20 cellular contexts compared by ENCODE assay signal in the genomic region with DNA sequence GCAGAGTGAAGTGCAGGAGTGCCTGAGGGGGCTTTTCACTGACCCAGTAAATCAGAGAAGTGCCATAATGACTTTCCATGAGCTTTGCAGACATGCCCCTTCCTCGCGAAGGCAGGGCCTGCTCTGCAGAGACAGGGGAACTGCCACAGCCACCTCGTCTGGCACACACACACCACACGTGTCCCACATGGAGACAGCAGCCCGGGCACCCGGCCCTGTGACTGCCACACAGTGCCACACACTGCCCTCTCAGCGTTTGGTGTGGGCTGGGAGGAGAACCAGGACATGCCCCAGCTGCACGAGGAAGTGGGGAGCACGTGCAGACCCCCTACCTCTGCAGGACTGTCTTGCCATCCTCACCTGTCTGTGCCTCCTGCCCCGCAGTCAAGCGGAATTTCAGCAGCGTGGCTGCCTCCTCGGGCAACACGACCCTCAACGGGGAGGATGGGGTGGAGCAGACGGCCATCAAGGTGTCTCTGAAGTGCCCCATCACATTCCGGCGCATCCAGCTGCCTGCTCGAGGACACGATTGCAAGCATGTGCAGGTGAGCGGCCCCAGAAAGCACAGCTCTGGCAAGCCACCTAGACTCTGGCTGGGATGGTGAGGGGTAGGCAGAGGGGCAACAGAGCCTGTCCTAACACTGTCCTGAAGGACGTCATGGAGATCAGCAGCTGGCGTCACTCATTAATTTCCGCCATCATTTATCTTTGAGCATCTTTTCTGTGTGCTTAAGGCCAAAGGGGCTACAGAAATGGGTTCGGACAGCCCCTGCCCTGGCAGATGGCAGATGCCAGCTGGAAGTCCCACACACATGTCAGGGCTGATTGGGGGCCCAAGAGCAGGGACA. TPM values are rescaled to one million over a fixed set of nuclear protein-coding genes. Genes with fewer than 3 reads are reported as not detected.
A peak's percentile ranks its signal among the peaks of the same experiment; 100 is the strongest.
DNase-seq lines count a peak whose midpoint lies in the region; ATAC-seq and TF ChIP-seq lines count a peak whose summit lies in the region.
"Had no signal": no experiment of that assay in that cellular context is flagged by ENCODE, and none has a peak within 500 bp of the region (broad histone marks: within the 10 kb centered on the region; RNA-seq: fewer than 3 reads in every experiment).

No MANE protein-coding gene starts in this region.

- peaks cover 44% of the 10 kb centered on the region for H3K4me1 ChIP-seq in PC-9 (replicated peaks; ENCODE audit: insufficient read depth)
- H3K4me1 ChIP-seq: Peyer's patch had no signal

- no peak for ATAC-seq in stimulated activated effector memory CD8-positive, alpha-beta T cell treated with anti-CD3 and anti-CD28 coated beads, Interleukin-12 subunit alpha, Interleukin-12 subunit beta, amount 100 ng/mL, for 72 hours

- no peak overlapping the region for H2AFZ ChIP-seq in PC-9

- CTCF ChIA-PET in PC-9 (lab: Charles Lee) (no interaction called here), MCF 10A (lab: Yijun Ruan, JAX) (no interaction called here)

- no peak for TF ChIP-seq CTCF in PC-9 (conservative IDR thresholded peaks at IDR 0.05)
- TF ChIP-seq CTCF in MCF 10A (IDR thresholded peaks at IDR 0.05; ENCODE audit: unreplicated experiment) = no peak

- H3K9me3 ChIP-seq in PC-9 (ENCODE audit: insufficient read depth, low read depth) = no peaks in the 10 kb centered on the region
- H3K9me3 ChIP-seq: Peyer's patch had no signal

- BruUV-seq in PC-9 (replicated peaks; lab: Mats Ljungman, UMichigan) (no TSS peak), MCF 10A (replicated peaks; lab: Mats Ljungman, UMichigan) (no TSS peak)

- H3K4me3 ChIP-seq in PC-9 = no peak overlapping the region
- H3K4me3 ChIP-seq: Peyer's patch had no signal

- no peak for DNase-seq in T-helper 1 cell
- no peak for DNase-seq in PC-9
- no peak for DNase-seq in epithelial cell of prostate (ENCODE audit: low read depth, low spot score)
- no peak for DNase-seq in stimulated activated effector memory CD8-positive, alpha-beta T cell treated with anti-CD3 and anti-CD28 coated beads, Interleukin-12 subunit alpha, Interleukin-12 subunit beta, amount 100 ng/mL, for 72 hours (ENCODE audit: low spot score in 2 of 2)
- no peak for DNase-seq in MCF 10A (ENCODE audit: unreplicated experiment)
- no peak for DNase-seq in NCI-H2227 treated with DMSO at 0.1 percent for 48 hours (lab: John Stamatoyannopoulos, UW)
- DNase-seq: ACHN, Calu3, DND-41, KG1, MM.1S, NCI-H1048, NCI-H1417, NCI-H1694 treated with DMSO at 0.1 percent for 48 hours, NCI-H2081, NCI-H226, NCI-H510A, NCI-H69, Peyer's patch had no signal

- no peaks in the 10 kb centered on the region for H3K9me2 ChIP-seq in PC-9 (ENCODE audit: insufficient read depth)

- no peaks in the 10 kb centered on the region for H3K27me3 Mint-ChIP-seq in T-helper 1 cell treated with Interleukin-12 subunit alpha and Interleukin-12 subunit beta and Interleukin-4 antibody, amounts not matched to agents 30 μg/mL and 1 μg/mL, for 36 hours (ENCODE audit: low read depth)
- H3K27me3 Mint-ChIP-seq in MCF 10A (ENCODE audit: insufficient read depth, unreplicated experiment) = no peaks in the 10 kb centered on the region

- H3K4me2 ChIP-seq in PC-9 = peak overlapping the region; percentile 68

- H3K27ac ChIP-seq in PC-9 (peak overlapping the region; percentile 83), epithelial cell of prostate (peak overlapping the region; percentile 8)
- H3K27ac ChIP-seq: Peyer's patch had no signal

- peaks cover 2% of the 10 kb centered on the region for H3K4me1 Mint-ChIP-seq in T-helper 1 cell treated with Interleukin-12 subunit alpha and Interleukin-12 subunit beta and Interleukin-4 antibody, amounts not matched to agents 30 μg/mL and 1 μg/mL, for 36 hours (ENCODE audit: low read depth)
- H3K4me1 Mint-ChIP-seq in stimulated activated effector memory CD8-positive, alpha-beta T cell treated with anti-CD3 and anti-CD28 coated beads, Interleukin-12 subunit alpha, Interleukin-12 subunit beta, amount 100 ng/mL, for 72 hours = peaks cover 38% of the 10 kb centered on the region
- peaks cover 8% of the 10 kb centered on the region for H3K4me1 Mint-ChIP-seq in MCF 10A (ENCODE audit: insufficient read depth, unreplicated experiment)

- H3K79me2 ChIP-seq in PC-9 (ENCODE audit: low read depth) = no peaks in the 10 kb centered on the region; the same call in 1 of the 2 replicates

- peaks cover 27% of the 10 kb centered on the region for H3K36me3 ChIP-seq in PC-9 (ENCODE audit: low read depth)

- intact Hi-C loops in PC-9 (cut with micrococcal nuclease; ENCODE audit: unreplicated experiment) (no loop called here), MCF 10A (cut with micrococcal nuclease) (no loop called here)

- H3K9me3 Mint-ChIP-seq in T-helper 1 cell treated with Interleukin-12 subunit alpha and Interleukin-12 subunit beta and Interleukin-4 antibody, amounts not matched to agents 30 μg/mL and 1 μg/mL, for 36 hours = no peaks in the 10 kb centered on the region
- H3K9me3 Mint-ChIP-seq in stimulated activated effector memory CD8-positive, alpha-beta T cell treated with anti-CD3 and anti-CD28 coated beads, Interleukin-12 subunit alpha, Interleukin-12 subunit beta, amount 100 ng/mL, for 72 hours = no peaks in the 10 kb centered on the region
- no peaks in the 10 kb centered on the region for H3K9me3 Mint-ChIP-seq in MCF 10A (ENCODE audit: unreplicated experiment)

- H3K27me3 ChIP-seq in PC-9 (ENCODE audit: insufficient read depth, low read depth) = no peaks in the 10 kb centered on the region
- H3K27me3 ChIP-seq: Peyer's patch had no signal

- peaks cover 34% of the 10 kb centered on the region for H3F3A ChIP-seq in PC-9 (ENCODE audit: insufficient read depth, low read depth)

- no peaks in the 10 kb centered on the region for H4K20me1 ChIP-seq in PC-9 (ENCODE audit: insufficient read depth)

- peak overlapping the region; percentile 52 for H3K27ac Mint-ChIP-seq in T-helper 1 cell treated with Interleukin-12 subunit alpha and Interleukin-12 subunit beta and Interleukin-4 antibody, amounts not matched to agents 30 μg/mL and 1 μg/mL, for 36 hours
- peak overlapping the region; percentile 76 for H3K27ac Mint-ChIP-seq in stimulated activated effector memory CD8-positive, alpha-beta T cell treated with anti-CD3 and anti-CD28 coated beads, Interleukin-12 subunit alpha, Interleukin-12 subunit beta, amount 100 ng/mL, for 72 hours
- no peak overlapping the region for H3K27ac Mint-ChIP-seq in MCF 10A (ENCODE audit: low read depth, unreplicated experiment)

- peaks cover 37% of the 10 kb centered on the region for H3K36me3 Mint-ChIP-seq in T-helper 1 cell treated with Interleukin-12 subunit alpha and Interleukin-12 subunit beta and Interleukin-4 antibody, amounts not matched to agents 30 μg/mL and 1 μg/mL, for 36 hours (ENCODE audit: low read depth)
- peaks cover 99% of the 10 kb centered on the region for H3K36me3 Mint-ChIP-seq in stimulated activated effector memory CD8-positive, alpha-beta T cell treated with anti-CD3 and anti-CD28 coated beads, Interleukin-12 subunit alpha, Interleukin-12 subunit beta, amount 100 ng/mL, for 72 hours
- H3K36me3 Mint-ChIP-seq in MCF 10A (ENCODE audit: insufficient read depth, unreplicated experiment) = peaks cover 39% of the 10 kb centered on the region

- H3K4me3 Mint-ChIP-seq in T-helper 1 cell treated with Interleukin-12 subunit alpha and Interleukin-12 subunit beta and Interleukin-4 antibody, amounts not matched to agents 30 μg/mL and 1 μg/mL, for 36 hours = no peak overlapping the region
- H3K4me3 Mint-ChIP-seq in stimulated activated effector memory CD8-positive, alpha-beta T cell treated with anti-CD3 and anti-CD28 coated beads, Interleukin-12 subunit alpha, Interleukin-12 subunit beta, amount 100 ng/mL, for 72 hours = no peak overlapping the region
- H3K4me3 Mint-ChIP-seq in MCF 10A (ENCODE audit: unreplicated experiment) = no peak overlapping the region

- POLR2A ChIA-PET in PC-9 (lab: Charles Lee; ENCODE audit: unreplicated experiment) = interaction anchor here (0.5 to 0.7 kb wide), 2 partner anchors 15 to 850 kb away, joined by 3 read pairs; no protein-coding TSS in a partner anchor
- POLR2A ChIA-PET in MCF 10A (lab: Yijun Ruan, JAX) = no interaction called here

RNA-seq across cellular contexts. Expression of a gene that starts 43.4 kb away (rescaled TPM):
- 171 and 203 TPM in 2 replicates for total RNA-seq in PC-9 (2021)
- total RNA-seq in MCF 10A (2022) = 76.5 and 76.9 TPM in 2 replicates
